Comparison of ENCODE assay signal across 21 cellular contexts in genomic region chr7:80129785-80130184, GRCh38.
"Had no signal": no experiment of that assay in that cellular context is flagged by ENCODE, and none has a peak within 500 bp of the region (broad histone marks: within the 10 kb centered on the region; RNA-seq: fewer than 3 reads in every experiment).

No MANE protein-coding gene starts in this region.

- H3K27ac ChIP-seq: SJSA1, SK-N-MC had no signal

- H3K36me3 ChIP-seq: MG63 had no signal

- DNase-seq: IMR-90, Karpas-422, KG1, MG63, NCI-H1092, NCI-H1436 treated with DMSO at 0.1 percent for 48 hours, NCI-H1694, NCI-H187 treated with DMSO at 0.1 percent for 48 hours, NCI-H2029 treated with DMSO at 0.1 percent for 48 hours, NCI-H2171 treated with DMSO at 0.1 percent for 48 hours, NCI-H524, NCI-H526 treated with DMSO at 0.1 percent for 48 hours, NCI-H774, Right ventricle myocardium superior, RPMI8226, SIG-M5, SW 1271 had no signal

- FAIRE-seq: HepG2, RCC 7860 had no signal

- H3K4me3 ChIP-seq: MG63, SJSA1, SK-N-MC had no signal

- H3K9me3 ChIP-seq: MG63, SJSA1 had no signal

- H3K27me3 ChIP-seq: MG63, SJSA1 had no signal

- ATAC-seq: HepG2 had no signal
